Comparison of ENCODE assay signal across 29 cellular contexts in the genomic region with DNA sequence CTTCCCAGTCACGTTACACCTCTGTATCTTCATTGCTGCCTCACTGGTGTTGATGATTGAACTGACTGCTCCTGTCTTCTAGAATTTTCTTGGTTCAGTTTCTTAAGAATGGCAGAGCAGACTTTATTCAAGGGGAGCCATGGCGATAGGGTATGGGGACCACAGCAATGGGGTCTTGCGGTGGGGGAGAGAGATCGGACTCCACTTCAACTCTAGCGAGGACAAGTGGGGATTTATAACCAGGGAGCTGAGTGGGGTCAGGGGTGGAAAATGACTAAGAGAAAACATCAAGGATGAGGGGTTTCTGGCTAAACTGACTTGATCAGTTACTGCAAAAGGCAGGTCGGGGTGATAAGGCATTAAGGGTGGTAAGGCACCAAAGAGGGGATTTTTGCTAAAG.
DNase-seq lines count a peak whose midpoint lies in the region; ATAC-seq and TF ChIP-seq lines count a peak whose summit lies in the region.
"Had no signal": no experiment of that assay in that cellular context is flagged by ENCODE, and none has a peak within 500 bp of the region (broad histone marks: within the 10 kb centered on the region; RNA-seq: fewer than 3 reads in every experiment).

No MANE protein-coding gene starts in this region.

- H3K4me3 Mint-ChIP-seq in activated CD4-positive, alpha-beta T cell treated with anti-CD3 and anti-CD28 coated beads, Interleukin-2, amount 10 ng/mL, durations not matched to agents 24 days and 14 days = no peak overlapping the region
- H3K4me3 Mint-ChIP-seq: activated CD4-positive, alpha-beta memory T cell treated with anti-CD3 and anti-CD28 coated beads, Interleukin-2, amount 10 ng/mL, durations not matched to agents 7 days and 5 days; effector memory CD8-positive, alpha-beta T cell; GM23338; HFFc6; mesothelial cell of epicardium; stimulated activated naive CD8-positive, alpha-beta T cell treated with anti-CD3 and anti-CD28 coated beads, Interleukin-15, amount 100 ng/mL, for 72 hours had no signal

- no peaks in the 10 kb centered on the region for H3K9me3 Mint-ChIP-seq in activated CD4-positive, alpha-beta T cell treated with anti-CD3 and anti-CD28 coated beads, Interleukin-2, amount 10 ng/mL, durations not matched to agents 24 days and 14 days
- H3K9me3 Mint-ChIP-seq: CD8-positive, alpha-beta memory T cell; effector memory CD8-positive, alpha-beta T cell had no signal

- DNase-seq in activated CD4-positive, alpha-beta T cell treated with anti-CD3 and anti-CD28 coated beads, Interleukin-2, amount 10 ng/mL, durations not matched to agents 24 days and 14 days = no peak
- no peak for DNase-seq in activated CD4-positive, alpha-beta T cell treated with anti-CD3 and anti-CD28 coated beads for 1 hour
- DNase-seq in left colon (no peak), SHP77 (lab: John Stamatoyannopoulos, UW) (no peak), right lobe of liver (no peak)
- DNase-seq: activated CD4-positive, alpha-beta memory T cell treated with anti-CD3 and anti-CD28 coated beads, Interleukin-2, amount 10 ng/mL, durations not matched to agents 7 days and 5 days; activated T-cell treated with anti-CD3 and anti-CD28 coated beads for 4 hours; aorta; CD8-positive, alpha-beta memory T cell; effector memory CD8-positive, alpha-beta T cell; EL; foreskin fibroblast; heart left ventricle; HFFc6; kidney; NCI-H1092; NCI-H1694; NCI-H82; small intestine; stimulated activated naive CD8-positive, alpha-beta T cell treated with anti-CD3 and anti-CD28 coated beads, Interleukin-15, amount 100 ng/mL, for 72 hours; T-cell; uterus had no signal

- 83 to 88% methylated on average over 6 of the region's 6 CpGs for WGBS in esophagus, 2 donors
- WGBS in right lobe of liver (ENCODE audit: insufficient coverage, low coverage, low lambda C conversion rate, missing lambda C conversion rate) = 89% methylated on average over 6 of the region's 6 CpGs

- no peaks in the 10 kb centered on the region for H3K27me3 Mint-ChIP-seq in activated CD4-positive, alpha-beta T cell treated with anti-CD3 and anti-CD28 coated beads, Interleukin-2, amount 10 ng/mL, durations not matched to agents 24 days and 14 days
- H3K27me3 Mint-ChIP-seq: activated CD4-positive, alpha-beta memory T cell treated with anti-CD3 and anti-CD28 coated beads, Interleukin-2, amount 10 ng/mL, durations not matched to agents 7 days and 5 days; effector memory CD8-positive, alpha-beta T cell; stimulated activated naive CD8-positive, alpha-beta T cell treated with anti-CD3 and anti-CD28 coated beads, Interleukin-15, amount 100 ng/mL, for 72 hours; T-cell had no signal

- no peak overlapping the region for H3K4me3 ChIP-seq in esophagus (ENCODE audit: low read depth in 1 of 2, low read length in 2 of 2)
- H3K4me3 ChIP-seq in skin epidermis = no peak overlapping the region
- no peak overlapping the region for H3K4me3 ChIP-seq in right lobe of liver
- H3K4me3 ChIP-seq: cardiac muscle cell, GM23338, heart left ventricle, uterus had no signal

- H3K36me3 Mint-ChIP-seq in activated CD4-positive, alpha-beta T cell treated with anti-CD3 and anti-CD28 coated beads, Interleukin-2, amount 10 ng/mL, durations not matched to agents 24 days and 14 days (ENCODE audit: low read depth) = peaks cover 5% of the 10 kb centered on the region
- H3K36me3 Mint-ChIP-seq: mesothelial cell of epicardium, T-cell had no signal

- H3K4me1 Mint-ChIP-seq in activated CD4-positive, alpha-beta T cell treated with anti-CD3 and anti-CD28 coated beads, Interleukin-2, amount 10 ng/mL, durations not matched to agents 24 days and 14 days = peaks cover 65% of the 10 kb centered on the region

- intact Hi-C loops in activated CD4-positive, alpha-beta T cell treated with anti-CD3 and anti-CD28 coated beads, Interleukin-2, amount 10 ng/mL, durations not matched to agents 24 days and 14 days (cut with micrococcal nuclease) = loop anchor here (5.0 to 10.0 kb wide), 4 partner anchors 42 to 971 kb away; a partner anchor contains a TSS
- intact Hi-C loops in left colon (cut with DNase I, micrococcal nuclease) (loop anchor here in 1 of 2 donors (5.0 kb wide), 1 partner anchor 483 kb away; no protein-coding TSS in a partner anchor), right lobe of liver (cut with DNase I) (no loop called here)

- no peaks in the 10 kb centered on the region for H3K27me3 ChIP-seq in esophagus (ENCODE audit: control insufficient read depth in 1 of 2, insufficient read depth in 2 of 2, low read length in 2 of 2)
- H3K27me3 ChIP-seq in right lobe of liver = no peaks in the 10 kb centered on the region
- H3K27me3 ChIP-seq: cardiac muscle cell, heart left ventricle, uterus had no signal

- no peak for TF ChIP-seq CTCF in right lobe of liver (IDR thresholded peaks at IDR 0.05)

- H3K4me1 ChIP-seq in esophagus (ENCODE audit: control insufficient read depth in 2 of 2, insufficient read depth in 2 of 2, low read length in 1 of 2) (peaks cover 12 to 29% of the 10 kb centered on the region in 2 donors), right lobe of liver (no peaks in the 10 kb centered on the region)

- peak overlapping the region; percentile 60 for H3K27ac Mint-ChIP-seq in activated CD4-positive, alpha-beta T cell treated with anti-CD3 and anti-CD28 coated beads, Interleukin-2, amount 10 ng/mL, durations not matched to agents 24 days and 14 days
- H3K27ac Mint-ChIP-seq: activated CD4-positive, alpha-beta memory T cell treated with anti-CD3 and anti-CD28 coated beads, Interleukin-2, amount 10 ng/mL, durations not matched to agents 7 days and 5 days; activated naive CD4-positive, alpha-beta T cell treated with anti-CD3 and anti-CD28 coated beads, Interleukin-2, amount 50 U/mL, for 72 hours; GM23338; HFFc6; mesothelial cell of epicardium had no signal

- no peaks in the 10 kb centered on the region for H3K36me3 ChIP-seq in KOPT-K1 (ENCODE audit: insufficient read depth, low read length)
- H3K36me3 ChIP-seq in esophagus (ENCODE audit: control insufficient read depth in 2 of 2, insufficient read depth in 2 of 2, low read length in 1 of 2) = no peaks in the 10 kb centered on the region
- no peaks in the 10 kb centered on the region for H3K36me3 ChIP-seq in right lobe of liver
- H3K36me3 ChIP-seq: cardiac muscle cell, heart left ventricle, uterus had no signal

- H3K9me3 ChIP-seq in KOPT-K1 (ENCODE audit: insufficient read depth, low read length, poor library complexity, severe bottlenecking) = peaks cover 16% of the 10 kb centered on the region
- H3K9me3 ChIP-seq in esophagus (ENCODE audit: control insufficient read depth in 2 of 2, insufficient read depth in 1 of 2, low read depth in 1 of 2, low read length in 1 of 2) = peaks cover 2 to 3% of the 10 kb centered on the region in 2 donors
- no peaks in the 10 kb centered on the region for H3K9me3 ChIP-seq in right lobe of liver
- H3K9me3 ChIP-seq: uterus had no signal

- peak overlapping the region; percentile 99 for H3K27ac ChIP-seq in KOPT-K1 (ENCODE audit: low read depth, low read length, poor library complexity, severe bottlenecking)
- peak overlapping the region; percentile 83 to 89 for H3K27ac ChIP-seq in esophagus (ENCODE audit: low read depth in 2 of 2, low read length in 1 of 2)
- peak overlapping the region in 19 of 21 experiments; percentile 12 to 84 (median 68) for H3K27ac ChIP-seq in skin epidermis
- no peak overlapping the region for H3K27ac ChIP-seq in right lobe of liver
- H3K27ac ChIP-seq: cardiac muscle cell, heart left ventricle, uterus had no signal

- ATAC-seq in left colon = no peak
- ATAC-seq in right lobe of liver = no peak
- ATAC-seq: activated naive CD4-positive, alpha-beta T cell treated with anti-CD3 and anti-CD28 coated beads, Interleukin-2, amount 50 U/mL, for 72 hours; effector memory CD8-positive, alpha-beta T cell; heart left ventricle; stimulated activated naive CD8-positive, alpha-beta T cell treated with anti-CD3 and anti-CD28 coated beads, Interleukin-15, amount 100 ng/mL, for 72 hours; T-cell had no signal

- TF ChIP-seq POLR2A in right lobe of liver (IDR thresholded peaks at IDR 0.05) = no peak

Comparison
In these comparisons a context has a peak if more than half of its experiments do, and no peak if none do; other contexts are left out.
1. H3K27ac ChIP-seq: peak in KOPT-K1 (single experiment), esophagus (2 of 2) and skin epidermis (19 of 21); none in right lobe of liver (0 of 3).